Comparison of ENCODE assay signal across 1 cellular context in the genomic region with DNA sequence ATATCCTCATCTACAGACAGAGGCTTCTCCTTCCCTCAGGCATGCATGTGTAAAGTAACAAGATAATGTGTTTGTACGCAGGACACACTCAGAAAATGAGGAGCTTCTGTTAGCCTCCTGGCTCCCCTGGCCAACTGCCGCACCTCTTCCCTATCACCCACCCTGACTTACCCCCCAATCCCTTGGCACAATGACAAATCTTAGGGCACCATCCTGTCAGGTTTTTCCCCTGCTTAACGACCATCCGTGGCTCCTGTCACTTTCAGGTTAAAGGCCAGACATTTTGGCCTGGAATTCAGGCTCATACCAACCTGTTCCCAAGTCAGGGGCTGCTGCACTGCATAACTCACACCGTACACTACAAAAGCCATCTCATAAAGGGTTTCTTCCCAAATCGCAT.
A peak's percentile ranks its signal among the peaks of the same experiment; 100 is the strongest.
TF ChIP-seq lines count a peak whose summit lies in the region.

No MANE protein-coding gene starts in this region.

TF ChIP-seq in HEK293, 187 proteins besides CTCF, POLR2A, EP300 and RAD21 (continued from another document):
- TF ChIP-seq GFI1B (tag by site-specific recombination; IDR thresholded peaks at IDR 0.05) (no peak), ZNF747 (tag by site-specific recombination; IDR thresholded peaks at IDR 0.05) (no peak)
- TF ChIP-seq, protein P1, sequence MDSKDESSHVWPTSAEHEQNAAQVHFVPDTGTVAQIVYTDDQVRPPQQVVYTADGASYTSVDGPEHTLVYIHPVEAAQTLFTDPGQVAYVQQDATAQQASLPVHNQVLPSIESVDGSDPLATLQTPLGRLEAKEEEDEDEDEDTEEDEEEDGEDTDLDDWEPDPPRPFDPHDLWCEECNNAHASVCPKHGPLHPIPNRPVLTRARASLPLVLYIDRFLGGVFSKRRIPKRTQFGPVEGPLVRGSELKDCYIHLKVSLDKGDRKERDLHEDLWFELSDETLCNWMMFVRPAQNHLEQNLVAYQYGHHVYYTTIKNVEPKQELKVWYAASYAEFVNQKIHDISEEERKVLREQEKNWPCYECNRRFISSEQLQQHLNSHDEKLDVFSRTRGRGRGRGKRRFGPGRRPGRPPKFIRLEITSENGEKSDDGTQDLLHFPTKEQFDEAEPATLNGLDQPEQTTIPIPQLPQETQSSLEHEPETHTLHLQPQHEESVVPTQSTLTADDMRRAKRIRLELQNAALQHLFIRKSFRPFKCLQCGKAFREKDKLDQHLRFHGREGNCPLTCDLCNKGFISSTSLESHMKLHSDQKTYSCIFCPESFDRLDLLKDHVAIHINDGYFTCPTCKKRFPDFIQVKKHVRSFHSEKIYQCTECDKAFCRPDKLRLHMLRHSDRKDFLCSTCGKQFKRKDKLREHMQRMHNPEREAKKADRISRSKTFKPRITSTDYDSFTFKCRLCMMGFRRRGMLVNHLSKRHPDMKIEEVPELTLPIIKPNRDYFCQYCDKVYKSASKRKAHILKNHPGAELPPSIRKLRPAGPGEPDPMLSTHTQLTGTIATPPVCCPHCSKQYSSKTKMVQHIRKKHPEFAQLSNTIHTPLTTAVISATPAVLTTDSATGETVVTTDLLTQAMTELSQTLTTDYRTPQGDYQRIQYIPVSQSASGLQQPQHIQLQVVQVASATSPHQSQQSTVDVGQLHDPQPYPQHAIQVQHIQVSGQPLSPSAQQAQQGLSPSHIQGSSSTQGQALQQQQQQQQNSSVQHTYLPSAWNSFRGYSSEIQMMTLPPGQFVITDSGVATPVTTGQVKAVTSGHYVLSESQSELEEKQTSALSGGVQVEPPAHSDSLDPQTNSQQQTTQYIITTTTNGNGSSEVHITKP (tag by site-specific recombination; IDR thresholded peaks at IDR 0.05): 0 out of 2 replicates have a peak, but pooled peaks have one; percentile 19
